19 cellular contexts compared by ENCODE assay signal in the genomic region with DNA sequence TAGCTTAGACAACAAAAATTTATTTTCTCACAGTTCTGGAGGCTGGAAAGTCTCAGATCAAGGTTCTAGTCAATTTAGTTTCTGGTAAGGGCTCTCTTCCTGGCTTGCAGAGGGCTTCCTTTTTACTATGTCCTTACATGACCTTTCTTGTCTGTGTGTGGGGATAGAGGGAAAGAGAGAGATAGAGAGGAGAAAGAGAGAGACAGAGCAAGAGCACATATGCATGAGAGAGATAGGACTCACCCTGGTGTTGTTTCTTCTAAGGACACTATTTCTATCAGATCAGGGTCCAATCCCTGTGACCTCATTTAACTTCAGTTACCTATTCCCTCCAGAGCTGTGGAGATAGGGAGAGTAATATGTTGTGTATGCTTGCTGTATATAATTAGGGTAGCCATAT.
"Had no signal": no experiment of that assay in that cellular context is flagged by ENCODE, and none has a peak within 500 bp of the region (broad histone marks: within the 10 kb centered on the region; RNA-seq: fewer than 3 reads in every experiment).

No MANE protein-coding gene starts in this region.

- DNase-seq: effector memory CD8-positive, alpha-beta T cell; hippocampal formation; mesendoderm; nucleus accumbens; ovary; sigmoid colon; stimulated activated CD4-positive, alpha-beta T cell treated with anti-CD3 and anti-CD28 coated beads, Interleukin-12 subunit alpha, Interleukin-12 subunit beta, amount 100 ng/mL, for 4 hours; stimulated activated CD4-positive, alpha-beta T cell treated with anti-CD3 and anti-CD28 coated beads, Interleukin-2, amount 100 ng/mL, for 48 hours; stimulated activated naive CD4-positive, alpha-beta T cell treated with Interleukin-2 at 50 U/mL for 16 hours; thyroid gland; upper lobe of right lung had no signal

- H2AFZ ChIP-seq: neural progenitor cell had no signal

- H3K4me2 ChIP-seq: neural progenitor cell had no signal

- H3K9ac ChIP-seq: neural progenitor cell had no signal

- H3K4me3 Mint-ChIP-seq: dendritic cell treated with granulocyte-macrophage colony-stimulating factor and Interleukin-4, amounts not matched to agents 40 ng/mL and 50 ng/mL, for 4 days; effector memory CD8-positive, alpha-beta T cell; natural killer cell treated with Interleukin-12 subunit alpha and Interleukin-12 subunit beta and Interleukin-15 and Interleukin-18, amount 100 ng/mL, for 72 hours; neural progenitor cell had no signal

- H3K36me3 Mint-ChIP-seq: neural progenitor cell had no signal

- H3K27ac ChIP-seq: foreskin keratinocyte, neural progenitor cell, ovary, right atrium auricular region, sigmoid colon, skin epidermis, suprapubic skin, thyroid gland, upper lobe of right lung, vagina had no signal

- H3K4me1 ChIP-seq: neural progenitor cell, right atrium auricular region, sigmoid colon, thyroid gland, upper lobe of right lung, vagina had no signal

- H3K27me3 ChIP-seq: foreskin keratinocyte, neural progenitor cell, ovary, right atrium auricular region, sigmoid colon, suprapubic skin, thyroid gland, upper lobe of right lung, vagina had no signal

- ATAC-seq: effector memory CD8-positive, alpha-beta T cell; natural killer cell treated with Interleukin-12 subunit alpha and Interleukin-12 subunit beta and Interleukin-15 and Interleukin-18, amount 100 ng/mL, for 72 hours; upper lobe of right lung had no signal

- H3K4me1 Mint-ChIP-seq: neural progenitor cell had no signal

- H3K9me3 ChIP-seq: ovary, sigmoid colon, thyroid gland, upper lobe of right lung, vagina had no signal

- H3K36me3 ChIP-seq: neural progenitor cell, ovary, right atrium auricular region, sigmoid colon, suprapubic skin, thyroid gland, upper lobe of right lung, vagina had no signal

- H3K27me3 Mint-ChIP-seq: dendritic cell treated with granulocyte-macrophage colony-stimulating factor and Interleukin-4, amounts not matched to agents 40 ng/mL and 50 ng/mL, for 4 days had no signal

- H3K9me3 Mint-ChIP-seq: neural progenitor cell had no signal

- H3K4me3 ChIP-seq: neural progenitor cell, ovary, right atrium auricular region, sigmoid colon, skin epidermis, suprapubic skin, thyroid gland, upper lobe of right lung, vagina had no signal

- H3K27ac Mint-ChIP-seq: dendritic cell treated with granulocyte-macrophage colony-stimulating factor and Interleukin-4, amounts not matched to agents 40 ng/mL and 50 ng/mL, for 4 days; effector memory CD8-positive, alpha-beta T cell; natural killer cell treated with Interleukin-12 subunit alpha and Interleukin-12 subunit beta and Interleukin-15 and Interleukin-18, amount 100 ng/mL, for 72 hours; neural progenitor cell had no signal
